14 cellular contexts compared by ENCODE assay signal in the genomic region with DNA sequence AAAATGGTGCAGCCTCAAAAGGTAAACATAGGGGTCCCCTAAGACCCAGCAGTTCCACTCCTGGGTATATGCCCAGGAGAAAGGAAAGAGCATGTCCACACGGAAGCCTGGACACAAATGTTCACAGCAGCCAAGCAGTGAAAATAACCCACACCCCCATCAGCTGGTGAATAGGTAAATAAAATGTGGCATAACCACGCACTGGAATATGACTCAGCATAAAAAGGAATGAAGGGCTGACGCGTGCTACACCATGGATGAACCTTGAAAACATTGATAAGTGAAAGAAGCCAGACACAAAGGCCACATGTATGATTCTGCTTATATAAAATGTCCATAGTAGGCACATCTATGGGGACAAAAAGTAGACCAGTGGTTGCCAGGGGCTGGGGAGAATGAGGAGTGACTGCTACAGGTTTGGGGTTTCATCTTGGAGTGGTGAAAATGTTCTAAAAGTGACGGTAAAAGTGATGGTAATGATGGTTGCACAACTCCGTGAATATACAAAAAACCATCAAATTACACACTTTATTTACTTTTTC. TPM values are rescaled to one million over a fixed set of nuclear protein-coding genes. Genes with fewer than 3 reads are reported as not detected.
A peak's percentile ranks its signal among the peaks of the same experiment; 100 is the strongest.
DNase-seq lines count a peak whose midpoint lies in the region; ATAC-seq, FAIRE-seq and TF ChIP-seq lines count a peak whose summit lies in the region.
"Had no signal": no experiment of that assay in that cellular context is flagged by ENCODE, and none has a peak within 500 bp of the region (broad histone marks: within the 10 kb centered on the region; RNA-seq: fewer than 3 reads in every experiment).

No MANE protein-coding gene starts in this region.

- intact Hi-C loops in CD4-positive, alpha-beta memory T cell (cut with micrococcal nuclease) = no loop called here

- no peak overlapping the region for H3K4me3 Mint-ChIP-seq in T-helper 2 cell treated with Interferon-gamma antibody and Interleukin-4, amounts not matched to agents 5 μg/mL and 100 μg/mL, for 36 hours
- no peak overlapping the region for H3K4me3 Mint-ChIP-seq in CD4-positive, alpha-beta memory T cell
- H3K4me3 Mint-ChIP-seq: CD4-positive, CD25-positive, alpha-beta regulatory T cell; immature natural killer cell; WTC11 had no signal

- POLR2A ChIA-PET in A549 (lab: Yijun Ruan, JAX) = no interaction called here
- POLR2A ChIA-PET in CD4-positive, alpha-beta memory T cell (lab: Charles Lee; ENCODE audit: partially characterized antibody) = no interaction called here

- no peaks in the 10 kb centered on the region for H3K9me3 ChIP-seq in A549
- H3K9me3 ChIP-seq in CD4-positive, alpha-beta memory T cell (ENCODE audit: control insufficient read depth in 1 of 2, low read length in 2 of 2) = no peaks in the 10 kb centered on the region

- TF ChIP-seq RAD21 in A549 (conservative IDR thresholded peaks at IDR 0.05 in 1 of 2, IDR thresholded peaks at IDR 0.05 in 1 of 2) = no peak

- FAIRE-seq in A549 (lab: Jason Lieb, UNC) (no peak), GM12891 (lab: Jason Lieb, UNC) (peak; percentile 68)

- WGBS in A549 (ENCODE audit: missing lambda C conversion rate) = 51% methylated on average over 6 of the region's 6 CpGs

- H3K4me1 ChIP-seq in A549 (peaks cover 19% of the 10 kb centered on the region), foreskin keratinocyte (peaks cover under 1% of the 10 kb centered on the region)
- H3K4me1 ChIP-seq in CD4-positive, alpha-beta memory T cell (ENCODE audit: insufficient read depth, low read length) = peaks cover 12% of the 10 kb centered on the region

- TF ChIP-seq CTCF in A549 (IDR thresholded peaks at IDR 0.05) (no peak), foreskin keratinocyte (conservative IDR thresholded peaks at IDR 0.05) (no peak)

- peak overlapping the region; percentile 66 to 81 for H3K27ac ChIP-seq in A549
- H3K27ac ChIP-seq in foreskin keratinocyte = no peak overlapping the region
- no peak overlapping the region for H3K27ac ChIP-seq in CD4-positive, alpha-beta memory T cell (ENCODE audit: low read depth, low read length)

- ATAC-seq in A549 = no peak
- no peak for ATAC-seq in foreskin keratinocyte
- no peak for ATAC-seq in GM19455 (IDR thresholded peaks at IDR 0.05; ENCODE audit: unreplicated experiment)
- ATAC-seq: WTC11 had no signal

- CTCF ChIA-PET in A549 (lab: Yijun Ruan, JAX) = interaction anchor here (1.1 kb wide), 1 partner anchor 39 kb away, joined by 3 read pairs; no protein-coding TSS in a partner anchor
- CTCF ChIA-PET in CD4-positive, alpha-beta memory T cell (lab: Charles Lee; ENCODE audit: partially characterized antibody) = no interaction called here

- no peaks in the 10 kb centered on the region for H3K27me3 ChIP-seq in foreskin keratinocyte
- no peaks in the 10 kb centered on the region for H3K27me3 ChIP-seq in CD4-positive, alpha-beta memory T cell (ENCODE audit: insufficient read depth, low read length)

- H3K9me3 Mint-ChIP-seq in T-helper 2 cell treated with Interferon-gamma antibody and Interleukin-4, amounts not matched to agents 5 μg/mL and 100 μg/mL, for 36 hours = no peaks in the 10 kb centered on the region
- no peaks in the 10 kb centered on the region for H3K9me3 Mint-ChIP-seq in CD4-positive, alpha-beta memory T cell
- H3K9me3 Mint-ChIP-seq: immature natural killer cell, WTC11 had no signal

- H3K36me3 ChIP-seq in CD4-positive, alpha-beta memory T cell (ENCODE audit: insufficient read depth, low read length) = no peaks in the 10 kb centered on the region

- H3K27me3 Mint-ChIP-seq in T-helper 2 cell treated with Interferon-gamma antibody and Interleukin-4, amounts not matched to agents 5 μg/mL and 100 μg/mL, for 36 hours (ENCODE audit: low read depth) = peaks cover 5% of the 10 kb centered on the region
- H3K27me3 Mint-ChIP-seq in CD4-positive, alpha-beta memory T cell = peaks cover 1 to 8% of the 10 kb centered on the region in 2 donors

- TF ChIP-seq POLR2A in A549 (IDR thresholded peaks at IDR 0.05; ENCODE audit: low read length) = no peak
- no peak for TF ChIP-seq POLR2A in GM12891 (IDR thresholded peaks at IDR 0.05; ENCODE audit: low read depth, low read length)

- DNase-seq in A549 (ENCODE audit: low read depth in 1 of 2, low spot score in 1 of 2) (peak in 1 of 2 experiments; percentile 80), GM12891 (ENCODE audit: insufficient read length, low spot score) (no peak), SW480 (ENCODE audit: low spot score) (peak; percentile 58), foreskin keratinocyte (peak; percentile 39 to 42), NCI-H2227 (lab: John Stamatoyannopoulos, UW; ENCODE audit: unreplicated experiment) (no peak)
- no peak for DNase-seq in T-helper 2 cell treated with Interferon-gamma antibody and Interleukin-4, amounts not matched to agents 5 μg/mL and 100 μg/mL, for 36 hours (ENCODE audit: low spot score)
- DNase-seq in CD4-positive, alpha-beta memory T cell = no peak
- DNase-seq: CD4-positive, CD25-positive, alpha-beta regulatory T cell; H7; immature natural killer cell; Karpas-422; RPMI8226 had no signal

- H3K4me3 ChIP-seq in A549 = no peak overlapping the region
- no peak overlapping the region for H3K4me3 ChIP-seq in CD4-positive, alpha-beta memory T cell (ENCODE audit: low read length in 2 of 2)

- TF ChIP-seq EP300 in A549 (IDR thresholded peaks at IDR 0.05) = no peak

- H3K36me3 Mint-ChIP-seq in T-helper 2 cell treated with Interferon-gamma antibody and Interleukin-4, amounts not matched to agents 5 μg/mL and 100 μg/mL, for 36 hours (ENCODE audit: low read depth) = no peaks in the 10 kb centered on the region
- no peaks in the 10 kb centered on the region for H3K36me3 Mint-ChIP-seq in CD4-positive, alpha-beta memory T cell
- H3K36me3 Mint-ChIP-seq: CD4-positive, CD25-positive, alpha-beta regulatory T cell; immature natural killer cell; WTC11 had no signal

- no peak overlapping the region for H3K27ac Mint-ChIP-seq in T-helper 2 cell treated with Interferon-gamma antibody and Interleukin-4, amounts not matched to agents 5 μg/mL and 100 μg/mL, for 36 hours
- H3K27ac Mint-ChIP-seq in CD4-positive, alpha-beta memory T cell = no peak overlapping the region
- H3K27ac Mint-ChIP-seq: immature natural killer cell, WTC11 had no signal

- H3K4me2 ChIP-seq in A549 = peak overlapping the region; percentile 54

- peaks cover 18% of the 10 kb centered on the region for H3K4me1 Mint-ChIP-seq in T-helper 2 cell treated with Interferon-gamma antibody and Interleukin-4, amounts not matched to agents 5 μg/mL and 100 μg/mL, for 36 hours (ENCODE audit: low read depth)
- H3K4me1 Mint-ChIP-seq in CD4-positive, alpha-beta memory T cell = peaks cover 5 to 14% (median 9%) of the 10 kb centered on the region in 4 donors

TF ChIP-seq in A549, 52 proteins besides CTCF, POLR2A, EP300 and RAD21 (continues in another document):
- no peak for TF ChIP-seq TFCP2L1 (CRISPR knock-in tag; IDR thresholded peaks at IDR 0.05)
- no peak for TF ChIP-seq ESRRA (IDR thresholded peaks at IDR 0.05; ENCODE audit: borderline replicate concordance, low read length)
- peak in 1 of 2 experiments; percentile 26; a peak in 1 of 4 replicates for TF ChIP-seq CEBPB (IDR thresholded peaks at IDR 0.05)
- TF ChIP-seq, protein P1, sequence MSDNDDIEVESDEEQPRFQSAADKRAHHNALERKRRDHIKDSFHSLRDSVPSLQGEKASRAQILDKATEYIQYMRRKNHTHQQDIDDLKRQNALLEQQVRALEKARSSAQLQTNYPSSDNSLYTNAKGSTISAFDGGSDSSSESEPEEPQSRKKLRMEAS (IDR thresholded peaks at IDR 0.05) = peak; percentile 79
- no peak for TF ChIP-seq JUN (IDR thresholded peaks at IDR 0.05)
- peak; percentile 67; the same call in 1 of the 2 replicates for TF ChIP-seq HEYL (CRISPR knock-in tag; IDR thresholded peaks at IDR 0.05)

TF ChIP-seq in GM12891, 5 proteins besides CTCF, POLR2A, EP300 and RAD21:
- TF ChIP-seq TAF1 (IDR thresholded peaks at IDR 0.05; ENCODE audit: low read depth, low read length) (no peak), POU2F2 (IDR thresholded peaks at IDR 0.05; ENCODE audit: low read depth, low read length) (no peak), SPI1 (IDR thresholded peaks at IDR 0.05; ENCODE audit: low read depth, low read length) (no peak), POLR2AphosphoS5 (IDR thresholded peaks at IDR 0.05; ENCODE audit: low read depth, low read length) (no peak), PAX5 (IDR thresholded peaks at IDR 0.05; ENCODE audit: insufficient read depth, low read length, severe bottlenecking) (no peak)

RNA-seq across cellular contexts. Expression of a gene that starts 3.8 kb away (rescaled TPM):
- polyA plus RNA-seq in A549 (2011; rRNA removed) = 81.1 and 111 TPM in 2 replicates
- 281 and 385 TPM in 2 replicates for polyA plus RNA-seq in A549 (2012; cell fraction: cytosol; rRNA removed)
- 568 and 899 TPM in 2 replicates for polyA plus RNA-seq in A549 (2012; cell fraction: nucleus; rRNA removed)
- 151 to 160 TPM (median 154 TPM) in 3 replicates for polyA plus RNA-seq in A549 (2017; fragmentation: RNase III; extraction: RNeasy Plus Mini Kit Qiagen cat#74134 plus additional on column Dnase treatment)
- 151 and 173 TPM in 2 replicates for polyA minus RNA-seq in A549 (2011; rRNA and poly(A)+ RNA removed)
- polyA plus RNA-seq in GM12891 (2012; ENCODE audit: low read depth, missing spikeins) = 93.0 TPM
- 48.4 and 52.1 TPM in 2 replicates for total RNA-seq in foreskin keratinocyte
- 69.5 and 69.7 TPM in 2 replicates for polyA plus RNA-seq in foreskin keratinocyte
- 1 to 10 TPM; 2.2 to 2.6 TPM for total RNA-seq in CD4-positive, alpha-beta memory T cell
- 1 to 10 TPM; 1.5 to 1.6 TPM for polyA plus RNA-seq in CD4-positive, alpha-beta memory T cell

RNA-seq across cellular contexts. Expression of a gene that starts 47.0 kb away (rescaled TPM):
- polyA plus RNA-seq in A549 (2011; rRNA removed) (2,000 and 2,573 TPM in 2 replicates), A549 (2017; fragmentation: RNase III; extraction: RNeasy Plus Mini Kit Qiagen cat#74134 plus additional on column Dnase treatment) (993 to 1,034 TPM (median 1,028 TPM) in 3 replicates), foreskin keratinocyte (1,048 and 1,182 TPM in 2 replicates)
- polyA plus RNA-seq in A549 (2012; cell fraction: cytosol; rRNA removed) = 1,783 and 1,966 TPM in 2 replicates
- 1,709 and 1,846 TPM in 2 replicates for polyA plus RNA-seq in A549 (2012; cell fraction: nucleus; rRNA removed)
- 1,104 and 1,174 TPM in 2 replicates for polyA minus RNA-seq in A549 (2011; rRNA and poly(A)+ RNA removed)
- polyA plus RNA-seq in GM12891 (2012; ENCODE audit: low read depth, missing spikeins) = 1,009 TPM
- 1,251 and 1,486 TPM in 2 replicates for total RNA-seq in foreskin keratinocyte
- 100 to 1,000 TPM; 858 to 878 TPM for total RNA-seq in CD4-positive, alpha-beta memory T cell
- polyA plus RNA-seq in CD4-positive, alpha-beta memory T cell = 1,000 to 10,000 TPM in 1 of 2 donors, 100 to 1,000 TPM in 1; 853 to 1,668 TPM

Comparison
In these comparisons a context has a peak if more than half of its experiments do, and no peak if none do; other contexts are left out.
1. DNase-seq: peak in SW480 (single experiment) and foreskin keratinocyte (2 of 2); none in GM12891 (single experiment), T-helper 2 cell treated with Interferon-gamma antibody and Interleukin-4, amounts not matched to agents 5 μg/mL and 100 μg/mL, for 36 hours (single experiment), NCI-H2227 (single experiment) and CD4-positive, alpha-beta memory T cell (0 of 5).
2. H3K27ac ChIP-seq: peak in A549 (2 of 2); none in foreskin keratinocyte (single experiment) and CD4-positive, alpha-beta memory T cell (single experiment).
3. RNA of a gene that starts 3.8 kb away (polyA plus RNA-seq): 81.1 to 899 TPM in A549 and 69.5 to 69.7 TPM in foreskin keratinocyte; 1.5 to 1.6 TPM in CD4-positive, alpha-beta memory T cell; every median in the first group is over 10 times any median in the second.